In genomic region chr9:131426545-131426944, GRCh38 we compare ENCODE assay signal across 23 cellular contexts. TPM values are rescaled to one million over a fixed set of nuclear protein-coding genes. Genes with fewer than 3 reads are reported as not detected.
A peak's percentile ranks its signal among the peaks of the same experiment; 100 is the strongest.
DNase-seq lines count a peak whose midpoint lies in the region; ATAC-seq and TF ChIP-seq lines count a peak whose summit lies in the region.
"Had no signal": no experiment of that assay in that cellular context is flagged by ENCODE, and none has a peak within 500 bp of the region (broad histone marks: within the 10 kb centered on the region; RNA-seq: fewer than 3 reads in every experiment).

No MANE protein-coding gene starts in this region.

- no peaks in the 10 kb centered on the region for H3K9me3 Mint-ChIP-seq in activated CD4-positive, alpha-beta T cell treated with anti-CD3 and anti-CD28 coated beads for 36 hours (ENCODE audit: low read depth)
- H3K9me3 Mint-ChIP-seq: mesothelial cell of epicardium, neural progenitor cell had no signal

- CTCF ChIA-PET in activated CD4-positive, alpha-beta T cell treated with anti-CD3 and anti-CD28 coated beads for 36 hours (lab: Charles Lee) = no interaction called here

- peak overlapping the region; percentile 10 for H3K27ac Mint-ChIP-seq in activated CD4-positive, alpha-beta T cell treated with anti-CD3 and anti-CD28 coated beads for 36 hours
- H3K27ac Mint-ChIP-seq: mesothelial cell of epicardium, neural progenitor cell had no signal

- H3K27me3 Mint-ChIP-seq in activated CD4-positive, alpha-beta T cell treated with anti-CD3 and anti-CD28 coated beads for 36 hours = no peaks in the 10 kb centered on the region

- TF ChIP-seq CTCF in WERI-Rb-1 (IDR thresholded peaks at IDR 0.05; ENCODE audit: low read depth, low read length) = 0 out of 2 replicates have a peak, but pooled peaks have one; percentile 6
- no peak for TF ChIP-seq CTCF in spleen (IDR thresholded peaks at IDR 0.05 in 8 of 11, conservative IDR thresholded peaks at IDR 0.05 in 3 of 11)

- no peak for ATAC-seq in activated CD4-positive, alpha-beta T cell treated with anti-CD3 and anti-CD28 coated beads for 36 hours
- ATAC-seq in left lobe of liver (peak; percentile 56), HG03039 (IDR thresholded peaks at IDR 0.05; ENCODE audit: unreplicated experiment) (no peak)
- ATAC-seq: left colon had no signal

- H3K36me3 ChIP-seq in WERI-Rb-1 = peaks cover 79% of the 10 kb centered on the region
- H3K36me3 ChIP-seq in spleen = peaks cover 0 to 40% (median 4%) of the 10 kb centered on the region in 6 donors
- H3K36me3 ChIP-seq: neural progenitor cell, uterus had no signal

- peaks cover 62% of the 10 kb centered on the region for H3K4me1 Mint-ChIP-seq in activated CD4-positive, alpha-beta T cell treated with anti-CD3 and anti-CD28 coated beads for 36 hours

- H3K9me3 ChIP-seq in WERI-Rb-1 (ENCODE audit: severe bottlenecking) (no peaks in the 10 kb centered on the region), spleen (no peaks in the 10 kb centered on the region)
- H3K9me3 ChIP-seq: ascending aorta, BE2C, esophagus muscularis mucosa, uterus had no signal

- no peaks in the 10 kb centered on the region for H3K27me3 ChIP-seq in WERI-Rb-1 (ENCODE audit: insufficient read depth, low read depth, severe bottlenecking)
- no peaks in the 10 kb centered on the region for H3K27me3 ChIP-seq in spleen (replicated peaks in 1 of 7)
- H3K27me3 ChIP-seq: ascending aorta, BE2C, esophagus muscularis mucosa, neural progenitor cell, uterus had no signal

- H3K36me3 Mint-ChIP-seq in activated CD4-positive, alpha-beta T cell treated with anti-CD3 and anti-CD28 coated beads for 36 hours (ENCODE audit: low read depth) = peaks cover 34% of the 10 kb centered on the region

- intact Hi-C loops in activated CD4-positive, alpha-beta T cell treated with anti-CD3 and anti-CD28 coated beads for 36 hours (cut with DNase I, micrococcal nuclease) = no loop called here
- intact Hi-C loops in spleen (cut with DNase I; ENCODE audit: low total_unique reads) = no loop called here

- POLR2A ChIA-PET in activated CD4-positive, alpha-beta T cell treated with anti-CD3 and anti-CD28 coated beads for 36 hours (lab: Charles Lee) = interaction anchor here (0.7 kb wide), 1 partner anchor 75 kb away, joined by 7 read pairs; no protein-coding TSS in a partner anchor

- peaks cover 22 to 87% (median 52%) of the 10 kb centered on the region in 6 donors for H3K4me1 ChIP-seq in spleen

- H3K4me3 Mint-ChIP-seq in activated CD4-positive, alpha-beta T cell treated with anti-CD3 and anti-CD28 coated beads for 36 hours = no peak overlapping the region
- H3K4me3 Mint-ChIP-seq: mesothelial cell of epicardium, neural progenitor cell had no signal

- DNase-seq in activated CD4-positive, alpha-beta T cell treated with anti-CD3 and anti-CD28 coated beads for 36 hours = no peak
- DNase-seq in activated CD4-positive, alpha-beta T cell treated with anti-CD3 and anti-CD28 coated beads for 48 hours = no peak
- DNase-seq in WERI-Rb-1 (no peak), left lobe of liver (ENCODE audit: low spot score) (peak; percentile 71), spleen (peak; percentile 23), anterior cingulate cortex (lab: John Stamatoyannopoulos, UW) (no peak), kidney glomerular epithelial cell (lab: John Stamatoyannopoulos, UW) (no peak)
- DNase-seq: activated CD4-positive, alpha-beta T cell treated with anti-CD3 and anti-CD28 coated beads, Interleukin-2, amount 50 U/mL, for 4 hours; activated CD8-positive, alpha-beta memory T cell treated with anti-CD3 and anti-CD28 coated beads, Interleukin-2, amount 50 U/mL, for 48 hours; activated naive CD4-positive, alpha-beta T cell; BE2C; effector CD8-positive, alpha-beta T cell; left colon; SHP77; stimulated activated CD4-positive, alpha-beta T cell treated with anti-CD3 and anti-CD28 coated beads, Interleukin-4, amount 100 ng/mL, for 4 hours; substantia nigra; uterus had no signal

- no peak overlapping the region for H3K4me3 ChIP-seq in WERI-Rb-1 (ENCODE audit: low read depth, low read length)
- no peak overlapping the region for H3K4me3 ChIP-seq in spleen
- H3K4me3 ChIP-seq: ascending aorta, esophagus muscularis mucosa, neural progenitor cell, uterus had no signal

- H3K27ac ChIP-seq in WERI-Rb-1 (no peak overlapping the region), spleen (no peak overlapping the region)
- H3K27ac ChIP-seq: 22Rv1, ascending aorta, esophagus muscularis mucosa, neural progenitor cell, uterus had no signal

- WGBS in spleen, 5 donors = 87 to 97% (median 94%) methylated on average over 3 of the region's 3 CpGs

- TF ChIP-seq POLR2A in spleen (IDR thresholded peaks at IDR 0.05) = no peak

RNA-seq across cellular contexts. Expression of gene PRRC2B, which starts 32.7 kb away (rescaled TPM):
- total RNA-seq in activated CD4-positive, alpha-beta T cell treated with anti-CD3 and anti-CD28 coated beads for 36 hours = 100 to 1,000 TPM; 151 to 184 TPM
- 80.7 TPM for total RNA-seq in left lobe of liver
- 100 to 1,000 TPM; 136 to 235 (median 186) TPM for total RNA-seq in spleen
- 10 to 100 TPM; 23.3 to 63.1 (median 31.4) TPM for polyA plus RNA-seq in spleen

Comparison
In these comparisons a context has a peak if more than half of its experiments do, and no peak if none do; other contexts are left out.
1. DNase-seq: peak in left lobe of liver (single experiment) and spleen (single experiment); none in activated CD4-positive, alpha-beta T cell treated with anti-CD3 and anti-CD28 coated beads for 36 hours (single experiment), activated CD4-positive, alpha-beta T cell treated with anti-CD3 and anti-CD28 coated beads for 48 hours (single experiment), WERI-Rb-1 (single experiment), anterior cingulate cortex (0 of 58) and kidney glomerular epithelial cell (single experiment).